Comparison of ENCODE assay signal across 1 cellular context in genomic region chr6:157227202-157228166, GRCh38.
TF ChIP-seq lines count a peak whose summit lies in the region.

No MANE protein-coding gene starts in this region.

TF ChIP-seq in WTC11, 78 proteins besides CTCF, POLR2A, EP300 and RAD21 (continued from another document):
- TF ChIP-seq E2F5 (CRISPR knock-in tag; IDR thresholded peaks at IDR 0.05) (no peak), GRHL2 (CRISPR knock-in tag; IDR thresholded peaks at IDR 0.05; ENCODE audit: insufficient replicate concordance, severe bottlenecking) (no peak), SP1 (CRISPR knock-in tag; conservative IDR thresholded peaks at IDR 0.05) (no peak), FOXP1 (CRISPR knock-in tag; IDR thresholded peaks at IDR 0.05; ENCODE audit: borderline replicate concordance) (no peak; the same call in 1 of the 2 replicates), PRRX2 (CRISPR knock-in tag; IDR thresholded peaks at IDR 0.05) (no peak), ZNF232 (CRISPR knock-in tag; IDR thresholded peaks at IDR 0.05) (no peak), RORB (CRISPR knock-in tag; IDR thresholded peaks at IDR 0.05) (no peak), ZNF317 (CRISPR knock-in tag; IDR thresholded peaks at IDR 0.05; ENCODE audit: borderline replicate concordance, low read depth) (no peak), IRF2 (CRISPR knock-in tag; IDR thresholded peaks at IDR 0.05; ENCODE audit: borderline replicate concordance, low read depth) (no peak), ZNF396 (CRISPR knock-in tag; IDR thresholded peaks at IDR 0.05; ENCODE audit: borderline replicate concordance) (no peak), MXD4 (CRISPR knock-in tag; IDR thresholded peaks at IDR 0.05; ENCODE audit: borderline replicate concordance) (no peak), RELA (CRISPR knock-in tag; IDR thresholded peaks at IDR 0.05; ENCODE audit: borderline replicate concordance) (no peak)
- TF ChIP-seq, protein P1, sequence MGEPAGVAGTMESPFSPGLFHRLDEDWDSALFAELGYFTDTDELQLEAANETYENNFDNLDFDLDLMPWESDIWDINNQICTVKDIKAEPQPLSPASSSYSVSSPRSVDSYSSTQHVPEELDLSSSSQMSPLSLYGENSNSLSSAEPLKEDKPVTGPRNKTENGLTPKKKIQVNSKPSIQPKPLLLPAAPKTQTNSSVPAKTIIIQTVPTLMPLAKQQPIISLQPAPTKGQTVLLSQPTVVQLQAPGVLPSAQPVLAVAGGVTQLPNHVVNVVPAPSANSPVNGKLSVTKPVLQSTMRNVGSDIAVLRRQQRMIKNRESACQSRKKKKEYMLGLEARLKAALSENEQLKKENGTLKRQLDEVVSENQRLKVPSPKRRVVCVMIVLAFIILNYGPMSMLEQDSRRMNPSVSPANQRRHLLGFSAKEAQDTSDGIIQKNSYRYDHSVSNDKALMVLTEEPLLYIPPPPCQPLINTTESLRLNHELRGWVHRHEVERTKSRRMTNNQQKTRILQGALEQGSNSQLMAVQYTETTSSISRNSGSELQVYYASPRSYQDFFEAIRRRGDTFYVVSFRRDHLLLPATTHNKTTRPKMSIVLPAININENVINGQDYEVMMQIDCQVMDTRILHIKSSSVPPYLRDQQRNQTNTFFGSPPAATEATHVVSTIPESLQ (CRISPR knock-in tag; IDR thresholded peaks at IDR 0.05) = no peak
